1 cellular context compared by ENCODE assay signal in the genomic region with DNA sequence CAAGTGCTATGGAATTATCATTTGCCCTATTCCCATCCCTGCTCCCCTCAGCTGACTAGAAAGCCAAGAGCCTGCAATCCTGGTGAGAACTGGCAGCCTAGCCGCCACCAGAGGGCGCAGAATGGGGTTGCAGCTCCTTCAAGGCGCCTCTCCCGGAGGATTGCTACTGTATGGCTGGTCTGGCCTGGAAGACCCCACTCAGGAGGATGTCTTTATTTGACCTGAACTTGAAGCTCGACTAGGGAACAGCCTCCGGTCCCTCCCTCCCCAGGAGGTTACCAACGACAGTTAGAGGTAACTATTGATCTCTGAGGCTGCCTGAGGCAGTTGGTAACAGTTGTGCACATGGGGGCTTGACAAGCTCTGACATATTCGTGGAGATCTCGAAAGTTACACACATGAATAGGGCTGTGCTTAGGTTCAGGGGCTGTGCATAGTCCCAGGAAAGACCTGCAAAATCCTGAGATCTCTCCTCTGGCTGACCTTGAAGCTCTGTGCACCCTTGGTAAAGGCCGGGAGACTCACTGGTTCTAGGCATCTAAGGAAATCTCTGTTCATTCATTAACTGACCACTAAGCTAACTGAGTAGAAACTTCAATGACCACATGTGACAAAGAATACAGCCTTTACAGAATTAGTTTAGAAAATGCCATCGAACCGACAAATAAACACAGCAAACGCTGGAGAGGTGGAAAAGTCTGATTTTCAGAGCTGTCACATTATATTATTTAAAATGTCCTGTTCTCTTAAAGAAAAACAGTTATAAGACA.
TF ChIP-seq lines count a peak whose summit lies in the region.

No MANE protein-coding gene starts in this region.

TF ChIP-seq in HEK293, 187 proteins besides CTCF, POLR2A, EP300 and RAD21 (continued from another document):
- TF ChIP-seq ZNF426 (tag by site-specific recombination; IDR thresholded peaks at IDR 0.05) (no peak), ZBTB21 (tag by site-specific recombination; IDR thresholded peaks at IDR 0.05) (no peak), ZNF561 (tag by site-specific recombination; IDR thresholded peaks at IDR 0.05; ENCODE audit: borderline replicate concordance) (no peak)
- TF ChIP-seq, protein P1, sequence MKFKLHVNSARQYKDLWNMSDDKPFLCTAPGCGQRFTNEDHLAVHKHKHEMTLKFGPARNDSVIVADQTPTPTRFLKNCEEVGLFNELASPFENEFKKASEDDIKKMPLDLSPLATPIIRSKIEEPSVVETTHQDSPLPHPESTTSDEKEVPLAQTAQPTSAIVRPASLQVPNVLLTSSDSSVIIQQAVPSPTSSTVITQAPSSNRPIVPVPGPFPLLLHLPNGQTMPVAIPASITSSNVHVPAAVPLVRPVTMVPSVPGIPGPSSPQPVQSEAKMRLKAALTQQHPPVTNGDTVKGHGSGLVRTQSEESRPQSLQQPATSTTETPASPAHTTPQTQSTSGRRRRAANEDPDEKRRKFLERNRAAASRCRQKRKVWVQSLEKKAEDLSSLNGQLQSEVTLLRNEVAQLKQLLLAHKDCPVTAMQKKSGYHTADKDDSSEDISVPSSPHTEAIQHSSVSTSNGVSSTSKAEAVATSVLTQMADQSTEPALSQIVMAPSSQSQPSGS (tag by site-specific recombination; IDR thresholded peaks at IDR 0.05; ENCODE audit: low read depth): no peak
